10 cellular contexts compared by ENCODE assay signal in genomic region chr2:46644690-46645385, GRCh38. TPM values are rescaled to one million over a fixed set of nuclear protein-coding genes. Genes with fewer than 3 reads are reported as not detected.
DNase-seq lines count a peak whose midpoint lies in the region; ATAC-seq and TF ChIP-seq lines count a peak whose summit lies in the region.
"Had no signal": no experiment of that assay in that cellular context is flagged by ENCODE, and none has a peak within 500 bp of the region (broad histone marks: within the 10 kb centered on the region; RNA-seq: fewer than 3 reads in every experiment).

No MANE protein-coding gene starts in this region.

- peak overlapping the region; percentile 64; the same call in 1 of the 2 replicates for H2AFZ ChIP-seq in GM23248

- H3K9ac ChIP-seq in GM23248, result peak overlapping the region; percentile 72

- DNase-seq in GM23248 (no peak), NCI-H748 (lab: John Stamatoyannopoulos, UW; ENCODE audit: unreplicated experiment) (peak; percentile 67), epithelial cell of prostate (ENCODE audit: low read depth, low spot score) (peak; percentile 49), spleen (no peak), middle frontal gyrus (ENCODE audit: extremely low spot score, low spot score) (no peak)
- DNase-seq in activated CD8-positive, alpha-beta memory T cell treated with anti-CD3 and anti-CD28 coated beads for 24 hours, result no peak
- DNase-seq: effector memory CD8-positive, alpha-beta T cell; naive B cell had no signal

- WGBS in GM23248 (ENCODE audit: low coverage in 1 of 2, low lambda C conversion rate in 2 of 2, missing lambda C conversion rate in 2 of 2), 2 experiments, result 41 to 46% methylated on average over 5 of the region's 5 CpGs
- WGBS in spleen, 5 donors, result 60 to 70% (median 66%) methylated on average over 5 of the region's 5 CpGs

- H3K9me2 ChIP-seq in GM23248 (ENCODE audit: insufficient read depth), result no peaks in the 10 kb centered on the region

- 0 out of 2 replicates have a peak overlapping the region, but pooled peaks have one; percentile 14 for H3K4me3 ChIP-seq in GM23248
- no peak overlapping the region for H3K4me3 ChIP-seq in spleen

- no peak for TF ChIP-seq POLR2A in spleen (IDR thresholded peaks at IDR 0.05)

- peak overlapping the region; percentile 53 for H3K4me2 ChIP-seq in GM23248 (ENCODE audit: unreplicated experiment)

- H3K4me1 ChIP-seq in GM23248 (ENCODE audit: insufficient read depth), result peaks cover 53% of the 10 kb centered on the region
- no peaks in the 10 kb centered on the region for H3K4me1 ChIP-seq in spleen

- no peak for ATAC-seq in HG03460 (IDR thresholded peaks at IDR 0.05; ENCODE audit: unreplicated experiment)
- no peak for ATAC-seq in HG03342 (IDR thresholded peaks at IDR 0.05; ENCODE audit: unreplicated experiment)
- ATAC-seq: effector memory CD8-positive, alpha-beta T cell had no signal

- no peak for TF ChIP-seq CTCF in spleen (IDR thresholded peaks at IDR 0.05 in 8 of 11, conservative IDR thresholded peaks at IDR 0.05 in 3 of 11)

- in situ Hi-C loops in GM23248 (cut with MboI), result loop anchor here (25.0 kb wide), 1 partner anchor 667 kb away; no protein-coding TSS in a partner anchor

- H3K36me3 ChIP-seq in GM23248 (ENCODE audit: low read depth) (peaks cover 14% of the 10 kb centered on the region; the same call in 1 of the 2 replicates), spleen (peaks cover 0 to 11% (median 3%) of the 10 kb centered on the region in 6 donors)

- H3F3A ChIP-seq in GM23248 (ENCODE audit: insufficient read depth), result peaks cover 55% of the 10 kb centered on the region

- H4K20me1 ChIP-seq in GM23248 (ENCODE audit: insufficient read depth), result no peaks in the 10 kb centered on the region

- H3K79me2 ChIP-seq in GM23248 (ENCODE audit: insufficient read depth), result no peaks in the 10 kb centered on the region

- H3K27ac ChIP-seq in GM23248, result peak overlapping the region; percentile 94
- peak overlapping the region; percentile 90 for H3K27ac ChIP-seq in epithelial cell of prostate
- H3K27ac ChIP-seq in spleen, result peak overlapping the region in 5 of 8 donors; percentile 19 to 60 (median 41)

- intact Hi-C loops in spleen (cut with DNase I; ENCODE audit: low total_unique reads), result no loop called here

- H3K9me3 ChIP-seq in GM23248 (ENCODE audit: low read depth) (no peaks in the 10 kb centered on the region), spleen (peaks cover 0 to 18% (median 14%) of the 10 kb centered on the region in 8 donors)

- H3K27me3 ChIP-seq in GM23248 (replicated peaks; ENCODE audit: insufficient read depth) (no peaks in the 10 kb centered on the region), spleen (replicated peaks in 1 of 7) (no peaks in the 10 kb centered on the region)

RNA-seq across cellular contexts. Expression of gene CRIPT, which starts 27.8 kb away (rescaled TPM):
- 20.9 and 29.8 TPM in 2 replicates for total RNA-seq in GM23248 (2014; rRNA removed; shearing (Covaris generic))
- polyA plus RNA-seq in GM23248 (2016; fragmentation: Nextera tagmentation; extraction: Ambion mirVana) (36.3 and 36.9 TPM in 2 replicates), spleen (10 to 100 TPM in 1 of 3 donors, 1 to 10 TPM in 2; 7.1 to 12.0 (median 9.4) TPM)
- 10 to 100 TPM; 11.8 to 17.8 (median 14.9) TPM for total RNA-seq in spleen

RNA-seq across cellular contexts. Expression of gene PIGF, which starts 28.0 kb away (rescaled TPM):
- total RNA-seq in GM23248 (2014; rRNA removed; shearing (Covaris generic)), result 34.4 and 36.0 TPM in 2 replicates
- polyA plus RNA-seq in GM23248 (2016; fragmentation: Nextera tagmentation; extraction: Ambion mirVana) (52.2 and 56.5 TPM in 2 replicates), spleen (10 to 100 TPM in 2 of 3 donors, 1 to 10 TPM in 1; 6.5 to 15.1 (median 13.3) TPM)
- total RNA-seq in spleen, result 10 to 100 TPM; 14.3 to 29.0 (median 22.2) TPM

RNA-seq across cellular contexts. Expression of gene SOCS5, which starts 54.3 kb away (rescaled TPM):
- total RNA-seq in GM23248 (2014; rRNA removed; shearing (Covaris generic)), result 186 and 243 TPM in 2 replicates
- polyA plus RNA-seq in GM23248 (2016; fragmentation: Nextera tagmentation; extraction: Ambion mirVana), result 96.9 and 101 TPM in 2 replicates
- 10 to 100 TPM; 21.5 to 56.6 (median 31.5) TPM for total RNA-seq in spleen
- 1 to 10 TPM; 5.6 to 7.7 (median 5.6) TPM for polyA plus RNA-seq in spleen

Comparison
In these comparisons a context has a peak if more than half of its experiments do, and no peak if none do; other contexts are left out.
1. DNase-seq: peak in NCI-H748 (single experiment) and epithelial cell of prostate (single experiment); none in GM23248 (single experiment), spleen (single experiment), activated CD8-positive, alpha-beta memory T cell treated with anti-CD3 and anti-CD28 coated beads for 24 hours (single experiment) and middle frontal gyrus (single experiment).
2. H3K27ac ChIP-seq: peak in every context shown above with its lines; median percentile 94 in GM23248; 90 in epithelial cell of prostate; 41 in spleen.